Comparison of ENCODE assay signal across 10 cellular contexts in genomic region chr1:156676450-156676819, GRCh38. TPM values are rescaled to one million over a fixed set of nuclear protein-coding genes. Genes with fewer than 3 reads are reported as not detected.
DNase-seq lines count a peak whose midpoint lies in the region; ATAC-seq and TF ChIP-seq lines count a peak whose summit lies in the region.
"Had no signal": no experiment of that assay in that cellular context is flagged by ENCODE, and none has a peak within 500 bp of the region (broad histone marks: within the 10 kb centered on the region; RNA-seq: fewer than 3 reads in every experiment).

No MANE protein-coding gene starts in this region.

- no peak overlapping the region; the same call in 1 of the 2 replicates for H3K4me3 ChIP-seq in BLaER1
- peak overlapping the region; percentile 48 for H3K4me3 ChIP-seq in astrocyte of the spinal cord (ENCODE audit: low read depth, low read length)
- peak overlapping the region; percentile 36 for H3K4me3 ChIP-seq in hepatocyte
- H3K4me3 ChIP-seq in psoas muscle, result peak overlapping the region; percentile 74

- H3K4me1 ChIP-seq in BLaER1, result peaks cover 41% of the 10 kb centered on the region
- H3K4me1 ChIP-seq in hepatocyte (ENCODE audit: insufficient read depth), result peaks cover 26% of the 10 kb centered on the region
- H3K4me1 ChIP-seq in psoas muscle, result peaks cover 41% of the 10 kb centered on the region

- no peak overlapping the region for H3K27ac ChIP-seq in BLaER1
- H3K27ac ChIP-seq in hepatocyte, result no peak overlapping the region
- H3K27ac ChIP-seq in psoas muscle, result peak overlapping the region; percentile 80
- H3K27ac ChIP-seq: epithelial cell of prostate had no signal

- ATAC-seq in psoas muscle, result peak; percentile 18 to 39 (median 27)

- H3K9me2 ChIP-seq in hepatocyte (replicated peaks; ENCODE audit: insufficient read depth), result no peaks in the 10 kb centered on the region

- H4K20me1 ChIP-seq in BLaER1 (no peaks in the 10 kb centered on the region), hepatocyte (ENCODE audit: insufficient read depth, poor library complexity, severe bottlenecking) (no peaks in the 10 kb centered on the region)

- in situ Hi-C loops in astrocyte of the spinal cord (cut with HindIII; ENCODE audit: low sequenced_read_pairs), result no loop called here

- DNase-seq in astrocyte of the spinal cord (ENCODE audit: low read depth, low spot score) (no peak), hepatocyte (ENCODE audit: low spot score) (no peak), psoas muscle (no peak), GF-D8 (lab: John Stamatoyannopoulos, UW) (no peak), posterior vena cava (ENCODE audit: low spot score) (no peak), DMS79 treated with DMSO at 0.1 percent for 48 hours (lab: John Stamatoyannopoulos, UW) (no peak), GM19238 (ENCODE audit: insufficient read length, low spot score) (no peak)
- DNase-seq: posterior cingulate gyrus had no signal

- no peak overlapping the region for H3K9ac ChIP-seq in BLaER1

- no peak overlapping the region for H2AFZ ChIP-seq in hepatocyte

- 6% methylated on average over 32 of the region's 39 CpGs for WGBS in hepatocyte (ENCODE audit: low lambda C conversion rate, missing lambda C conversion rate)
- 10 to 19% (median 14%) methylated on average over 27 to 39 of the region's 39 CpGs for WGBS in psoas muscle, 3 donors

- H3K9me3 ChIP-seq in BLaER1, result no peaks in the 10 kb centered on the region
- no peaks in the 10 kb centered on the region for H3K9me3 ChIP-seq in hepatocyte (ENCODE audit: low read depth)
- no peaks in the 10 kb centered on the region for H3K9me3 ChIP-seq in psoas muscle

- intact Hi-C loops in psoas muscle (cut with DNase I) (loop anchor here in 1 of 2 donors (1.0 kb wide), 1 partner anchor 9 kb away; no protein-coding TSS in a partner anchor), posterior vena cava (cut with DNase I) (loop anchor here in 1 of 2 donors (2.0 kb wide), 1 partner anchor 16 kb away; no protein-coding TSS in a partner anchor)

- H3K27me3 ChIP-seq in BLaER1, result peaks cover 81% of the 10 kb centered on the region
- H3K27me3 ChIP-seq in hepatocyte, result peaks cover 29% of the 10 kb centered on the region
- peaks cover 0 to 9% (median 2%) of the 10 kb centered on the region in 3 donors for H3K27me3 ChIP-seq in psoas muscle (ENCODE audit: insufficient read depth in 3 of 3, low read length in 2 of 3)

- H3K36me3 ChIP-seq in BLaER1 (no peaks in the 10 kb centered on the region), hepatocyte (replicated peaks; ENCODE audit: insufficient read depth, low read depth) (no peaks in the 10 kb centered on the region), psoas muscle (ENCODE audit: insufficient read depth in 1 of 2, low read depth in 1 of 2) (peaks cover 0 to 28% of the 10 kb centered on the region in 2 donors)

- no peaks in the 10 kb centered on the region for H3K79me2 ChIP-seq in hepatocyte

- TF ChIP-seq CTCF in astrocyte of the spinal cord (IDR thresholded peaks at IDR 0.05; ENCODE audit: low read depth, low read length) (no peak), hepatocyte (IDR thresholded peaks at IDR 0.05; ENCODE audit: poor library complexity) (no peak), psoas muscle (IDR thresholded peaks at IDR 0.05) (no peak)

- H3K4me2 ChIP-seq in BLaER1 (peak overlapping the region; percentile 44), hepatocyte (peak overlapping the region; percentile 91)

RNA-seq across cellular contexts. Expression of gene NES, which starts 0.8 kb away (rescaled TPM):
- total RNA-seq in hepatocyte (7.9 and 13.8 TPM in 2 replicates), psoas muscle (100 to 1,000 TPM in 1 of 4 donors, 10 to 100 TPM in 3; 40.5 to 581 (median 80.2) TPM), posterior vena cava (100 to 1,000 TPM in 1 of 2 donors, 10 to 100 TPM in 1; 100.0 to 142 TPM)
- polyA plus RNA-seq in hepatocyte (3.6 and 4.8 TPM in 2 replicates), psoas muscle (10 to 100 TPM; 12.3 to 23.8 (median 17.2) TPM)

RNA-seq across cellular contexts. Expression of gene CRABP2, which starts 28.9 kb away (rescaled TPM):
- total RNA-seq in hepatocyte (54.5 and 93.5 TPM in 2 replicates), psoas muscle (1 to 10 TPM in 2 of 4 donors, under 1 TPM in 1, not detected in 1; 0.71 to 1.7 (median 1.6) TPM), posterior vena cava (10 to 100 TPM in 1 of 2 donors, 1 to 10 TPM in 1; 9.2 to 20.9 TPM)
- polyA plus RNA-seq in hepatocyte (171 and 195 TPM in 2 replicates), psoas muscle (under 1 TPM; 0.13 to 0.57 (median 0.53) TPM)

RNA-seq across cellular contexts. Expression of gene BCAN, which starts 34.5 kb away (rescaled TPM):
- 0.03 and 0.84 TPM in 2 replicates for total RNA-seq in hepatocyte
- not detected in 2 replicates for polyA plus RNA-seq in hepatocyte
- total RNA-seq in psoas muscle, result under 1 TPM in 2 of 4 donors, not detected in 2; 0.27 to 0.36 TPM
- under 1 TPM in 2 of 3 donors, not detected in 1; 0.06 to 0.08 TPM for polyA plus RNA-seq in psoas muscle
- under 1 TPM; 0.29 to 0.60 TPM for total RNA-seq in posterior vena cava

RNA-seq across cellular contexts. Expression of gene METTL25B, which starts 51.8 kb away (rescaled TPM):
- total RNA-seq in hepatocyte (20.6 and 21.8 TPM in 2 replicates), psoas muscle (10 to 100 TPM; 18.5 to 32.1 (median 28.5) TPM), posterior vena cava (10 to 100 TPM; 19.6 to 21.6 TPM)
- polyA plus RNA-seq in hepatocyte (22.6 and 24.7 TPM in 2 replicates), psoas muscle (10 to 100 TPM; 22.1 to 31.5 (median 27.0) TPM)

RNA-seq across cellular contexts. Expression of gene ISG20L2, which starts 52.1 kb away (rescaled TPM):
- total RNA-seq in hepatocyte (22.4 and 27.5 TPM in 2 replicates), psoas muscle (10 to 100 TPM in 3 of 4 donors, 1 to 10 TPM in 1; 7.4 to 19.8 (median 16.5) TPM), posterior vena cava (10 to 100 TPM; 17.3 to 20.3 TPM)
- polyA plus RNA-seq in hepatocyte (13.5 and 16.4 TPM in 2 replicates), psoas muscle (10 to 100 TPM in 2 of 3 donors, 1 to 10 TPM in 1; 7.6 to 20.4 (median 20.2) TPM)
